ENCODE assay signal across 8 cellular contexts in genomic region chr6:108133594-108134179, GRCh38. TPM values are rescaled to one million over a fixed set of nuclear protein-coding genes. Genes with fewer than 3 reads are reported as not detected.
A peak's percentile ranks its signal among the peaks of the same experiment; 100 is the strongest.
DNase-seq lines count a peak whose midpoint lies in the region; ATAC-seq and TF ChIP-seq lines count a peak whose summit lies in the region.

No MANE protein-coding gene starts in this region.

- DNase-seq in GM04504 (ENCODE audit: low read depth) (peak; percentile 36), NCI-H2196 (lab: John Stamatoyannopoulos, UW; ENCODE audit: unreplicated experiment) (peak; percentile 66), globus pallidus (ENCODE audit: low spot score) (peak; percentile 43), neuronal stem cell (ENCODE audit: low spot score) (peak; percentile 89), OCI-M1 (lab: John Stamatoyannopoulos, UW) (no peak)

- no peak overlapping the region for H4K8ac ChIP-seq in neuronal stem cell (ENCODE audit: low read depth, low read length)

- no peaks in the 10 kb centered on the region for H3K36me3 ChIP-seq in neuronal stem cell (replicated peaks in 1 of 2; ENCODE audit: control insufficient read depth in 2 of 2, insufficient read depth in 2 of 2, low read length in 2 of 2)

- peaks cover 6% of the 10 kb centered on the region for H3K4me1 Mint-ChIP-seq in activated naive CD4-positive, alpha-beta T cell treated with anti-CD3 and anti-CD28 coated beads, Interleukin-2, amount 50 U/mL, for 24 hours

- H3K9ac ChIP-seq in neuronal stem cell (ENCODE audit: low read depth, low read length, poor library complexity): no peak overlapping the region

- H4K91ac ChIP-seq in neuronal stem cell (ENCODE audit: low read depth, low read length, poor library complexity): peak overlapping the region; percentile 58

- H2BK5ac ChIP-seq in neuronal stem cell (ENCODE audit: low read length): no peak overlapping the region

- H3K9me3 ChIP-seq in neuronal stem cell (replicated peaks in 1 of 2; ENCODE audit: control insufficient read depth in 2 of 2, insufficient read depth in 1 of 2, low read depth in 1 of 2, low read length in 2 of 2): no peaks in the 10 kb centered on the region

- H3K27me3 ChIP-seq in neuronal stem cell (ENCODE audit: control insufficient read depth in 3 of 3, insufficient read depth in 3 of 3, low read depth in 1 of 3, low read length in 3 of 3): peaks cover 0 to 92% (median 5%) of the 10 kb centered on the region in 3 experiments

- peaks cover 56% of the 10 kb centered on the region for H3K27me3 Mint-ChIP-seq in activated naive CD4-positive, alpha-beta T cell treated with anti-CD3 and anti-CD28 coated beads, Interleukin-2, amount 50 U/mL, for 24 hours

- peak overlapping the region; percentile 85 for H2AFZ ChIP-seq in neuronal stem cell (ENCODE audit: low read length)

- H3K9me3 Mint-ChIP-seq in activated naive CD4-positive, alpha-beta T cell treated with anti-CD3 and anti-CD28 coated beads, Interleukin-2, amount 50 U/mL, for 24 hours: no peaks in the 10 kb centered on the region

- H3K18ac ChIP-seq in neuronal stem cell (ENCODE audit: low read length): peak overlapping the region; percentile 92

- H2BK12ac ChIP-seq in neuronal stem cell (ENCODE audit: low read length): no peak overlapping the region

- no CpG with 5 or more reads among the region's 36 CpGs for WGBS in neuronal stem cell (ENCODE audit: extremely low coverage in 2 of 2, insufficient read length in 2 of 2, insufficient replicate concordance in 1 of 2), 2 donors

- peak overlapping the region; percentile 55 for H3K27ac Mint-ChIP-seq in activated naive CD4-positive, alpha-beta T cell treated with anti-CD3 and anti-CD28 coated beads, Interleukin-2, amount 50 U/mL, for 24 hours

- H3K27ac ChIP-seq in 22Rv1 (peak overlapping the region; percentile 54), neuronal stem cell (replicated peaks; ENCODE audit: low read length) (peak overlapping the region; percentile 81)

- H3K4ac ChIP-seq in neuronal stem cell (ENCODE audit: low read length): no peak overlapping the region

- peak; percentile 28 for TF ChIP-seq CTCF in 22Rv1 (IDR thresholded peaks at IDR 0.05)

- H3K36me3 Mint-ChIP-seq in activated naive CD4-positive, alpha-beta T cell treated with anti-CD3 and anti-CD28 coated beads, Interleukin-2, amount 50 U/mL, for 24 hours: no peaks in the 10 kb centered on the region

- H2BK120ac ChIP-seq in neuronal stem cell (ENCODE audit: low read depth, low read length): no peak overlapping the region

- H3K4me2 ChIP-seq in neuronal stem cell (ENCODE audit: insufficient read depth, low read length, poor library complexity, severe bottlenecking): peak overlapping the region; percentile 61

- H3K4me1 ChIP-seq in neuronal stem cell (ENCODE audit: control insufficient read depth in 2 of 2, insufficient read depth in 1 of 2, low read depth in 1 of 2, low read length in 2 of 2): peaks cover 10 to 12% of the 10 kb centered on the region in 2 donors

- H3K23ac ChIP-seq in neuronal stem cell (ENCODE audit: low read depth, low read length, poor library complexity): no peak overlapping the region

- H2AK5ac ChIP-seq in neuronal stem cell (ENCODE audit: low read depth, low read length): no peak overlapping the region

- H3K14ac ChIP-seq in neuronal stem cell (ENCODE audit: low read length): no peak overlapping the region

- no peak for ATAC-seq in HG03159 (IDR thresholded peaks at IDR 0.05; ENCODE audit: unreplicated experiment)

- H3K79me1 ChIP-seq in neuronal stem cell (ENCODE audit: low read depth, low read length): no peaks in the 10 kb centered on the region

- H2BK15ac ChIP-seq in neuronal stem cell (ENCODE audit: low read length): no peak overlapping the region

- H3K4me3 ChIP-seq in neuronal stem cell (ENCODE audit: low read length in 2 of 2): peak overlapping the region; percentile 4 to 11

- H3K4me3 Mint-ChIP-seq in activated naive CD4-positive, alpha-beta T cell treated with anti-CD3 and anti-CD28 coated beads, Interleukin-2, amount 50 U/mL, for 24 hours: peak overlapping the region; percentile 88

RNA-seq across cellular contexts. Expression of gene NR2E1, which starts 32.1 kb away (rescaled TPM):
- polyA plus RNA-seq in neuronal stem cell (2013, experiment 1 of 2): 0.45 TPM
- polyA plus RNA-seq in neuronal stem cell (2013, experiment 2 of 2): 0.42 TPM

RNA-seq across cellular contexts. Expression of gene OSTM1, which starts 59.1 kb away (rescaled TPM):
- polyA plus RNA-seq in neuronal stem cell (2013, experiment 1 of 2): 16.5 TPM
- polyA plus RNA-seq in neuronal stem cell (2013, experiment 2 of 2): 17.3 TPM
